ENCODE assay signal across 1 cellular context in genomic region chr2:134357814-134358213, GRCh38.
TF ChIP-seq lines count a peak whose summit lies in the region.

No MANE protein-coding gene starts in this region.

TF ChIP-seq in HepG2, 621 proteins besides CTCF, POLR2A, EP300 and RAD21 (continued from another document):
- TF ChIP-seq ZHX2 (IDR thresholded peaks at IDR 0.05; ENCODE audit: low read depth) (no peak), ZHX2 (CRISPR knock-in tag; IDR thresholded peaks at IDR 0.05; ENCODE audit: borderline replicate concordance) (no peak), ZNF614 (CRISPR knock-in tag; IDR thresholded peaks at IDR 0.05; ENCODE audit: borderline replicate concordance) (no peak), ATF4 (CRISPR knock-in tag; IDR thresholded peaks at IDR 0.05) (no peak), AGO2 (optimal IDR thresholded peaks at IDR 0.05; ENCODE audit: low read depth, low read length) (no peak)
